ENCODE assay signal across 21 cellular contexts in genomic region chr4:25969374-25969773, GRCh38.
"Had no signal": no experiment of that assay in that cellular context is flagged by ENCODE, and none has a peak within 500 bp of the region (broad histone marks: within the 10 kb centered on the region; RNA-seq: fewer than 3 reads in every experiment).

No MANE protein-coding gene starts in this region.

- H3K36me3 ChIP-seq: colonic mucosa, right atrium auricular region had no signal

- H3K9me3 Mint-ChIP-seq: activated CD4-positive, alpha-beta T cell treated with anti-CD3 and anti-CD28 coated beads, Interleukin-2, amount 10 ng/mL, durations not matched to agents 24 days and 14 days; activated naive CD8-positive, alpha-beta T cell treated with anti-CD3 and anti-CD28 coated beads for 36 hours; immature natural killer cell; type B pancreatic cell had no signal

- H3K27ac ChIP-seq: foreskin keratinocyte, right atrium auricular region had no signal

- H3K27me3 ChIP-seq: body of pancreas, colonic mucosa, right atrium auricular region had no signal

- H3K36me3 Mint-ChIP-seq: activated naive CD8-positive, alpha-beta T cell treated with anti-CD3 and anti-CD28 coated beads for 36 hours; immature natural killer cell; naive thymus-derived CD4-positive, alpha-beta T cell; type B pancreatic cell had no signal

- H3K9me3 ChIP-seq: body of pancreas, colonic mucosa, right atrium auricular region had no signal

- H3K27me3 Mint-ChIP-seq: progenitor cell of endocrine pancreas, type B pancreatic cell had no signal

- H3K4me3 ChIP-seq: body of pancreas, colonic mucosa, lung, right atrium auricular region had no signal

- H3K4me1 ChIP-seq: colonic mucosa, foreskin keratinocyte had no signal

- H3K27ac Mint-ChIP-seq: activated CD4-positive, alpha-beta T cell treated with anti-CD3 and anti-CD28 coated beads, Interleukin-2, amount 10 ng/mL, durations not matched to agents 24 days and 14 days; activated naive CD8-positive, alpha-beta T cell treated with anti-CD3 and anti-CD28 coated beads for 36 hours; immature natural killer cell; naive thymus-derived CD4-positive, alpha-beta T cell; progenitor cell of endocrine pancreas; T-helper 17 cell had no signal

- DNase-seq: activated CD4-positive, alpha-beta T cell treated with anti-CD3 and anti-CD28 coated beads, Interleukin-2, amount 10 ng/mL, durations not matched to agents 24 days and 14 days; activated CD8-positive, alpha-beta memory T cell treated with anti-CD3 and anti-CD28 coated beads for 24 hours; activated naive CD8-positive, alpha-beta T cell treated with anti-CD3 and anti-CD28 coated beads for 36 hours; body of pancreas; central memory CD4-positive, alpha-beta T cell; colonic mucosa; effector CD4-positive, alpha-beta T cell; foreskin keratinocyte; head of caudate nucleus; immature natural killer cell; naive thymus-derived CD4-positive, alpha-beta T cell; occipital lobe; small intestine; stimulated activated CD4-positive, alpha-beta T cell treated with anti-CD3 and anti-CD28 coated beads, Interleukin-4, amount 100 ng/mL, for 4 hours; stimulated activated CD8-positive, alpha-beta memory T cell treated with anti-CD3 and anti-CD28 coated beads, Interleukin-4, amount 100 ng/mL, for 48 hours; stimulated activated naive CD8-positive, alpha-beta T cell treated with anti-CD3 and anti-CD28 coated beads, Interleukin-15, Interleukin-2, amounts not matched to agents 100 U/mL and 50 U/mL, for 24 hours; T-helper 17 cell had no signal

- H3K4me3 Mint-ChIP-seq: activated CD4-positive, alpha-beta T cell treated with anti-CD3 and anti-CD28 coated beads, Interleukin-2, amount 10 ng/mL, durations not matched to agents 24 days and 14 days; activated naive CD8-positive, alpha-beta T cell treated with anti-CD3 and anti-CD28 coated beads for 36 hours; immature natural killer cell; T-helper 17 cell; type B pancreatic cell had no signal

- H3K4me1 Mint-ChIP-seq: activated CD4-positive, alpha-beta T cell treated with anti-CD3 and anti-CD28 coated beads, Interleukin-2, amount 10 ng/mL, durations not matched to agents 24 days and 14 days; activated naive CD8-positive, alpha-beta T cell treated with anti-CD3 and anti-CD28 coated beads for 36 hours; immature natural killer cell; T-helper 17 cell had no signal

- ATAC-seq: body of pancreas; stimulated activated naive CD8-positive, alpha-beta T cell treated with anti-CD3 and anti-CD28 coated beads, Interleukin-15, Interleukin-2, amounts not matched to agents 100 U/mL and 50 U/mL, for 24 hours had no signal
